ENCODE assay signal across 16 cellular contexts in genomic region chr7:1770331-1770730, GRCh38.
DNase-seq lines count a peak whose midpoint lies in the region; ATAC-seq and TF ChIP-seq lines count a peak whose summit lies in the region.
"Had no signal": no experiment of that assay in that cellular context is flagged by ENCODE, and none has a peak within 500 bp of the region (broad histone marks: within the 10 kb centered on the region; RNA-seq: fewer than 3 reads in every experiment).

No MANE protein-coding gene starts in this region.

- no peak overlapping the region for H3K4me3 ChIP-seq in H7 (ENCODE audit: insufficient read depth, low read depth, low read length)
- H3K4me3 ChIP-seq: BLaER1 had no signal

- no peaks in the 10 kb centered on the region for H3K36me3 Mint-ChIP-seq in chondrocyte (ENCODE audit: low read depth)
- H3K36me3 Mint-ChIP-seq: CD14-positive monocyte; CD4-positive, alpha-beta memory T cell had no signal

- peak; percentile 26 for DNase-seq in H7
- DNase-seq in NCI-H226, result peak; percentile 0
- peak; percentile 24 for DNase-seq in left lobe of liver (ENCODE audit: low spot score)
- DNase-seq in posterior vena cava (ENCODE audit: low spot score), result peak; percentile 32
- no peak for DNase-seq in chondrocyte (ENCODE audit: low spot score)
- DNase-seq in NCI-H82 treated with DMSO at 0.1 percent for 48 hours (lab: John Stamatoyannopoulos, UW; ENCODE audit: unreplicated experiment), result no peak
- DNase-seq: ACHN, DMS153, DMS79, GDM1, HCEC 1CT had no signal

- peaks cover 5% of the 10 kb centered on the region for H3K9me3 Mint-ChIP-seq in chondrocyte (ENCODE audit: low read depth)

- no peaks in the 10 kb centered on the region for H3K4me1 Mint-ChIP-seq in chondrocyte (ENCODE audit: low read depth)
- H3K4me1 Mint-ChIP-seq: CD14-positive monocyte; CD4-positive, alpha-beta memory T cell had no signal

- ATAC-seq in left lobe of liver (no peak), GM19397 (IDR thresholded peaks at IDR 0.05; ENCODE audit: unreplicated experiment) (no peak), HG02885 (IDR thresholded peaks at IDR 0.05; ENCODE audit: poor library complexity, unreplicated experiment) (no peak)

- TF ChIP-seq CTCF in chondrocyte (IDR thresholded peaks at IDR 0.05), result no peak

- H3K27me3 ChIP-seq in H7 (ENCODE audit: control insufficient read depth, insufficient read depth, low read length), result no peaks in the 10 kb centered on the region
- H3K27me3 ChIP-seq: BLaER1 had no signal

- intact Hi-C loops in posterior vena cava (cut with DNase I), result no loop called here

- no peak overlapping the region for H3K27ac Mint-ChIP-seq in chondrocyte (ENCODE audit: unreplicated experiment)
- H3K27ac Mint-ChIP-seq: CD14-positive monocyte; CD4-positive, alpha-beta memory T cell had no signal

- no peaks in the 10 kb centered on the region for H3K36me3 ChIP-seq in H7 (replicated peaks; ENCODE audit: control insufficient read depth, insufficient read depth, low read length)
- H3K36me3 ChIP-seq: BLaER1 had no signal

- H3K4me3 Mint-ChIP-seq in chondrocyte (ENCODE audit: unreplicated experiment), result no peak overlapping the region
- H3K4me3 Mint-ChIP-seq: CD14-positive monocyte; CD4-positive, alpha-beta memory T cell had no signal

- peaks cover 11% of the 10 kb centered on the region for H3K27me3 Mint-ChIP-seq in chondrocyte (ENCODE audit: low read depth)

Comparison
In these comparisons a context has a peak if more than half of its experiments do, and no peak if none do; other contexts are left out.
1. DNase-seq: peak in H7 (single experiment), NCI-H226 (single experiment), left lobe of liver (single experiment) and posterior vena cava (single experiment); none in chondrocyte (single experiment) and NCI-H82 treated with DMSO at 0.1 percent for 48 hours (single experiment).